ENCODE assay signal across 19 cellular contexts in the genomic region with DNA sequence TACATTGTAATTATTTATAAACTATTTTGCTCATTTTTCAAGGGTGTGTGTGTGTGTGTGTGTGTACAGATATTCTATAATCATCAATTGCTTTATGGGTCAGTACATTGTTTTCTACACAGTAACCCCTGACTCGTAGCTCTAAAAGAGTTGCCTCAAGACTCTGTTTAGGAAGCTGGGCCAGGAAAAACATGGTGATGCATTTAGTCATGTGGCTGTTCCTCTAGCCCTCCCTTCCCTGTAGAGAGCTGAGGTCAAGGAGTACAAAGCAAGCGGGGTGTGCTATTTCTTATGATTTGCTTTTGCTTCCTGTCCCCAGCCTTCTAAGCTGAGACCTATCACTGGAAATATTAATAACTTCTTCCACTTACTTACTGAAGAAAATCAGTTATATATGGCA. TPM values are rescaled to one million over a fixed set of nuclear protein-coding genes. Genes with fewer than 3 reads are reported as not detected.
"Had no signal": no experiment of that assay in that cellular context is flagged by ENCODE, and none has a peak within 500 bp of the region (broad histone marks: within the 10 kb centered on the region; RNA-seq: fewer than 3 reads in every experiment).

No MANE protein-coding gene starts in this region.

- H3K4me3 Mint-ChIP-seq: activated CD4-positive, alpha-beta T cell treated with anti-CD3 and anti-CD28 coated beads, Interleukin-2, amount 10 ng/mL, durations not matched to agents 24 days and 14 days; activated T-helper 1 cell treated with anti-CD3 and anti-CD28 coated beads, Interleukin-12 subunit alpha, Interleukin-12 subunit beta, Interleukin-2, Interleukin-4 antibody, amounts not matched to agents 30 ng/mL and 10 ng/mL and 1 ng/mL, durations not matched to agents 14 hours and 24 hours and 36 hours; brain; memory B cell; natural killer cell; stimulated activated naive B cell treated with anti-CD40 and anti-IgM and Interleukin-4, amounts not matched to agents 10 μg/mL and 1 μg/mL and 100 μg/mL, for 72 hours; WTC11 had no signal

- ATAC-seq: natural killer cell; right lobe of liver; stimulated activated naive B cell treated with anti-CD40 and anti-IgM and Interleukin-4, amounts not matched to agents 10 μg/mL and 1 μg/mL and 100 μg/mL, for 72 hours; WTC11 had no signal

- H3K36me3 ChIP-seq: prostate gland, right lobe of liver had no signal

- H3K4me1 ChIP-seq: prostate gland, right lobe of liver had no signal

- DNase-seq: activated CD4-positive, alpha-beta T cell treated with anti-CD3 and anti-CD28 coated beads, Interleukin-2, amount 10 ng/mL, durations not matched to agents 24 days and 14 days; activated naive CD4-positive, alpha-beta T cell treated with Interleukin-2 at 50 U/mL for 16 hours; cerebellar nuclear complex; dorsolateral prefrontal cortex; natural killer cell; nucleus accumbens; right lobe of liver; stimulated activated CD4-positive, alpha-beta T cell treated with anti-CD3 and anti-CD28 coated beads, Interleukin-2, amount 100 ng/mL, for 24 hours; stimulated activated naive B cell treated with anti-CD40 and anti-IgM and Interleukin-4, amounts not matched to agents 10 μg/mL and 1 μg/mL and 100 μg/mL, for 72 hours; substantia nigra; trophoblast cell had no signal

- H3K27me3 ChIP-seq: right lobe of liver had no signal

- H3K4me1 Mint-ChIP-seq: activated CD4-positive, alpha-beta T cell treated with anti-CD3 and anti-CD28 coated beads, Interleukin-2, amount 10 ng/mL, durations not matched to agents 24 days and 14 days; brain; memory B cell; natural killer cell; stimulated activated naive B cell treated with anti-CD40 and anti-IgM and Interleukin-4, amounts not matched to agents 10 μg/mL and 1 μg/mL and 100 μg/mL, for 72 hours; WTC11 had no signal

- H3K36me3 Mint-ChIP-seq: brain; memory B cell; natural killer cell; stimulated activated naive B cell treated with anti-CD40 and anti-IgM and Interleukin-4, amounts not matched to agents 10 μg/mL and 1 μg/mL and 100 μg/mL, for 72 hours; WTC11 had no signal

- H3K9me3 Mint-ChIP-seq: activated CD4-positive, alpha-beta T cell treated with anti-CD3 and anti-CD28 coated beads, Interleukin-2, amount 10 ng/mL, durations not matched to agents 24 days and 14 days; brain; memory B cell had no signal

- H3K27ac ChIP-seq: dorsolateral prefrontal cortex, prostate gland, right lobe of liver had no signal

- H3K27me3 Mint-ChIP-seq: activated CD4-positive, alpha-beta T cell treated with anti-CD3 and anti-CD28 coated beads, Interleukin-2, amount 10 ng/mL, durations not matched to agents 24 days and 14 days; brain; memory B cell; stimulated activated naive B cell treated with anti-CD40 and anti-IgM and Interleukin-4, amounts not matched to agents 10 μg/mL and 1 μg/mL and 100 μg/mL, for 72 hours had no signal

- H3K9me3 ChIP-seq: prostate gland, right lobe of liver had no signal

- H3K27ac Mint-ChIP-seq: activated CD4-positive, alpha-beta T cell treated with anti-CD3 and anti-CD28 coated beads, Interleukin-2, amount 10 ng/mL, durations not matched to agents 24 days and 14 days; activated T-helper 1 cell treated with anti-CD3 and anti-CD28 coated beads, Interleukin-12 subunit alpha, Interleukin-12 subunit beta, Interleukin-2, Interleukin-4 antibody, amounts not matched to agents 30 ng/mL and 10 ng/mL and 1 ng/mL, durations not matched to agents 14 hours and 24 hours and 36 hours; brain; memory B cell; natural killer cell; stimulated activated naive B cell treated with anti-CD40 and anti-IgM and Interleukin-4, amounts not matched to agents 10 μg/mL and 1 μg/mL and 100 μg/mL, for 72 hours; WTC11 had no signal

- H3K4me3 ChIP-seq: dorsolateral prefrontal cortex, prostate gland, right lobe of liver had no signal

RNA-seq across cellular contexts. Expression of a gene that starts 34.8 kb away (rescaled TPM):
- total RNA-seq: activated CD4-positive, alpha-beta T cell treated with anti-CD3 and anti-CD28 coated beads, Interleukin-2, amount 10 ng/mL, durations not matched to agents 24 days and 14 days; activated T-helper 1 cell treated with anti-CD3 and anti-CD28 coated beads, Interleukin-12 subunit alpha, Interleukin-12 subunit beta, Interleukin-2, Interleukin-4 antibody, amounts not matched to agents 30 ng/mL and 10 ng/mL and 1 ng/mL, durations not matched to agents 14 hours and 24 hours and 36 hours; dorsolateral prefrontal cortex; mucosa of gallbladder; natural killer cell; prostate gland; right lobe of liver; T-helper 1 cell treated with Interleukin-12 subunit alpha and Interleukin-12 subunit beta and Interleukin-4 antibody, amounts not matched to agents 30 ng/mL and 1 ng/mL, for 36 hours; WTC11 had no signal
- polyA plus RNA-seq: adipose tissue had no signal
